ENCODE assay signal across 8 cellular contexts in genomic region chrX:71365876-71366673, GRCh38. TPM values are rescaled to one million over a fixed set of nuclear protein-coding genes. Genes with fewer than 3 reads are reported as not detected.
DNase-seq lines count a peak whose midpoint lies in the region; ATAC-seq, FAIRE-seq and TF ChIP-seq lines count a peak whose summit lies in the region.

TAF1 (plus strand) TSS chrX:71366357; CDS start chrX:71366375, 18 bp downstream.

- peak within 1 kb of the TSS; percentile 98 for H3K9ac ChIP-seq in OCI-LY3 (ENCODE audit: low read length)

- H3K9me3 ChIP-seq in OCI-LY3 (ENCODE audit: insufficient read depth, low read length), result no peaks in the 10 kb centered on the region
- no peaks in the 10 kb centered on the region for H3K9me3 ChIP-seq in mesodermal cell (ENCODE audit: control insufficient read depth, low read length)

- DNase-seq in D341Med (ENCODE audit: low spot score) (peak; percentile 88), HuH-7 (ENCODE audit: low spot score) (peak; percentile 86)
- DNase-seq in activated CD8-positive, alpha-beta memory T cell treated with anti-CD3 and anti-CD28 coated beads, Interleukin-2, amount 50 U/mL, for 48 hours, result peak; percentile 88
- peak; percentile 69 to 86 for DNase-seq in stimulated activated CD8-positive, alpha-beta memory T cell treated with anti-CD3 and anti-CD28 coated beads, Interleukin-15, amount 100 ng/mL, for 4 hours (ENCODE audit: low read depth in 2 of 2)

- H3K27ac ChIP-seq in OCI-LY3 (ENCODE audit: low read length) (peak within 1 kb of the TSS; percentile 90), mesodermal cell (ENCODE audit: low read depth, low read length, severe bottlenecking) (peak within 1 kb of the TSS; percentile 85)

- peak; percentile 88 for FAIRE-seq in endometrium (lab: Jason Lieb, UNC)

- peak; percentile 85 for ATAC-seq in GM21515 (IDR thresholded peaks at IDR 0.05; ENCODE audit: unreplicated experiment)

- TF ChIP-seq CTCF in OCI-LY3 (IDR thresholded peaks at IDR 0.05; ENCODE audit: low read depth, low read length), result no peak

- 0 to 1% methylated on average over 4 to 17 of the region's 51 CpGs for WGBS in mesodermal cell (ENCODE audit: insufficient coverage in 2 of 2), 2 experiments

- peak within 1 kb of the TSS; percentile 99 for H3K4me2 ChIP-seq in OCI-LY3 (ENCODE audit: low read length)

- H3K27me3 ChIP-seq in OCI-LY3 (ENCODE audit: low read depth, low read length), result no peaks in the 10 kb centered on the region

- H3K4me3 ChIP-seq in OCI-LY3 (ENCODE audit: low read length) (peak within 1 kb of the TSS; percentile 99), mesodermal cell (ENCODE audit: extremely low read depth, insufficient read depth, low read length, poor library complexity, severe bottlenecking) (peak within 1 kb of the TSS; percentile 66)

- H3K36me3 ChIP-seq in OCI-LY3 (replicated peaks; ENCODE audit: low read depth, low read length) (peaks cover 16% of the 10 kb centered on the region), mesodermal cell (ENCODE audit: control insufficient read depth, insufficient read depth, low read length) (peaks cover 15% of the 10 kb centered on the region)

- H4K20me1 ChIP-seq in OCI-LY3 (ENCODE audit: insufficient read depth, low read length), result no peaks in the 10 kb centered on the region

- H3K79me2 ChIP-seq in OCI-LY3 (ENCODE audit: low read length), result peaks cover 44% of the 10 kb centered on the region

- H2AFZ ChIP-seq in OCI-LY3 (ENCODE audit: low read depth, low read length), result peak within 1 kb of the TSS; percentile 53; the same call in 1 of the 2 replicates

- peaks cover 13% of the 10 kb centered on the region for H3K4me1 ChIP-seq in OCI-LY3 (ENCODE audit: low read length)
- H3K4me1 ChIP-seq in mesodermal cell (ENCODE audit: control insufficient read depth, insufficient read depth, low read length, poor library complexity, severe bottlenecking), result no peaks in the 10 kb centered on the region

RNA-seq across cellular contexts. Expression of gene TAF1, which starts in this region (rescaled TPM):
- polyA plus RNA-seq in mesodermal cell (2013, experiment 1 of 2), result 22.2 TPM
- polyA plus RNA-seq in mesodermal cell (2013, experiment 2 of 2), result 16.0 TPM

Comparison
In these comparisons a context has a peak if more than half of its experiments do, and no peak if none do; other contexts are left out.
1. Peak in every context shown above with its lines: DNase-seq, ATAC-seq, H3K4me3 ChIP-seq and H3K27ac ChIP-seq.